Comparison of ENCODE assay signal across 10 cellular contexts in the genomic region with DNA sequence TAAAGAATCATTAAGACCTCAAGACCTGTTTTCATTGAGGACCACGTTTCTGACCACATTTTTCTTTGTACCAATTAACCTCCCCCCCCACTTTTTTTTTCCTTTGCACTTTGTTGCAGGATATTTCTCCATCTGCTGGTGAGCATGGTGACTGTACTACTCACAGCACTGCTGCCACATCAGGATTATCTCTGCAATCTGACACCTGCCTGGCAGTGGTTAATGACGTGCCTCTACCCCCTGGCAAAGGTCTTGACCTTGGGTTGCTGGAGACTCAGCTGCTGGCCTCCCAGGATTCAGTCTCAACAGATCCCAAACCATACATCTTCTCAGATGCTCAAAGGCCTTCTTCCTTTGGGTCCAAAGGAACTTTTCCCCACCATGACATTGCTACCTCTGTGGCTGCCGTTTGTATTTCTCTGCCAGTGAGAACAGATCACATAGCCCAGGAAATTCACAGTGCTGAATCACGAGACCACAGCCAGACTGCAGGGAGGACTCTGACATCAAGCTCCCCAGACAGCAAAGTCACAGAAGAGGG. TPM values are rescaled to one million over a fixed set of nuclear protein-coding genes. Genes with fewer than 3 reads are reported as not detected.
A peak's percentile ranks its signal among the peaks of the same experiment; 100 is the strongest.
DNase-seq lines count a peak whose midpoint lies in the region; ATAC-seq and TF ChIP-seq lines count a peak whose summit lies in the region.
"Had no signal": no experiment of that assay in that cellular context is flagged by ENCODE, and none has a peak within 500 bp of the region (broad histone marks: within the 10 kb centered on the region; RNA-seq: fewer than 3 reads in every experiment).

No MANE protein-coding gene starts in this region.

- no peak overlapping the region for H3K4me3 ChIP-seq in gastroesophageal sphincter
- H3K4me3 ChIP-seq: psoas muscle had no signal

- H3K36me3 Mint-ChIP-seq in T-helper 17 cell (ENCODE audit: low read depth), result no peaks in the 10 kb centered on the region
- peaks cover 50% of the 10 kb centered on the region for H3K36me3 Mint-ChIP-seq in activated naive CD8-positive, alpha-beta T cell treated with anti-CD3 and anti-CD28 coated beads, Interleukin-2, amount 10 ng/mL, durations not matched to agents 7 days and 5 days

- in situ Hi-C loops in G401 (cut with HindIII; ENCODE audit: low sequenced_read_pairs), result no loop called here

- peak; percentile 20 for DNase-seq in activated gamma-delta T cell treated with Interleukin-2 at 50 U/mL for 16 hours
- no peak for DNase-seq in activated gamma-delta T cell (lab: John Stamatoyannopoulos, UW)
- peak in 2 of 3 donors; percentile 17 to 18 for DNase-seq in T-helper 17 cell
- DNase-seq in activated naive CD8-positive, alpha-beta T cell treated with anti-CD3 and anti-CD28 coated beads, Interleukin-2, amount 10 ng/mL, durations not matched to agents 7 days and 5 days, result peak; percentile 46
- peak in 1 of 2 donors; percentile 49 for DNase-seq in stimulated activated naive CD8-positive, alpha-beta T cell treated with anti-CD3 and anti-CD28 coated beads, Interleukin-15, amount 100 ng/mL, for 72 hours
- DNase-seq in G401 (ENCODE audit: low spot score), result no peak
- DNase-seq: NCI-H526, psoas muscle had no signal

- WGBS in gastroesophageal sphincter (ENCODE audit: low coverage in 1 of 2), 2 donors, result 7 to 19% methylated on average over 2 to 3 of the region's 4 CpGs

- no peaks in the 10 kb centered on the region for H3K9me3 ChIP-seq in T-helper 17 cell (ENCODE audit: control insufficient read depth, low read length, poor library complexity, severe bottlenecking)
- H3K9me3 ChIP-seq in gastroesophageal sphincter, result peaks cover 0 to 9% (median 0%) of the 10 kb centered on the region in 3 donors
- H3K9me3 ChIP-seq: psoas muscle had no signal

- peaks cover 5% of the 10 kb centered on the region for H3K9me3 Mint-ChIP-seq in activated naive CD8-positive, alpha-beta T cell treated with anti-CD3 and anti-CD28 coated beads, Interleukin-2, amount 10 ng/mL, durations not matched to agents 7 days and 5 days
- peaks cover 15 to 26% of the 10 kb centered on the region in 2 donors for H3K9me3 Mint-ChIP-seq in stimulated activated naive CD8-positive, alpha-beta T cell treated with anti-CD3 and anti-CD28 coated beads, Interleukin-15, amount 100 ng/mL, for 72 hours

- TF ChIP-seq POLR2A in gastroesophageal sphincter (IDR thresholded peaks at IDR 0.05), result no peak

- POLR2A ChIA-PET in activated naive CD8-positive, alpha-beta T cell treated with anti-CD3 and anti-CD28 coated beads, Interleukin-2, amount 10 ng/mL, durations not matched to agents 7 days and 5 days (lab: Charles Lee), result interaction anchor here (1.0 to 1.9 kb wide), 9 partner anchors 12 to 602 kb away, joined by 3 to 10 read pairs (median 5); partner anchors contain the start of genes ATP5F1E and STX16

- no peak overlapping the region for H3K27ac ChIP-seq in gastroesophageal sphincter
- H3K27ac ChIP-seq: psoas muscle had no signal

- peaks cover 42% of the 10 kb centered on the region for H3K4me1 Mint-ChIP-seq in T-helper 17 cell
- H3K4me1 Mint-ChIP-seq in activated naive CD8-positive, alpha-beta T cell treated with anti-CD3 and anti-CD28 coated beads, Interleukin-2, amount 10 ng/mL, durations not matched to agents 7 days and 5 days, result peaks cover 40% of the 10 kb centered on the region
- H3K4me1 Mint-ChIP-seq in stimulated activated naive CD8-positive, alpha-beta T cell treated with anti-CD3 and anti-CD28 coated beads, Interleukin-15, amount 100 ng/mL, for 72 hours, result peaks cover 48% of the 10 kb centered on the region

- peak overlapping the region; percentile 96 for H3K27ac Mint-ChIP-seq in T-helper 17 cell
- peak overlapping the region; percentile 92 for H3K27ac Mint-ChIP-seq in activated naive CD8-positive, alpha-beta T cell treated with anti-CD3 and anti-CD28 coated beads, Interleukin-2, amount 10 ng/mL, durations not matched to agents 7 days and 5 days
- H3K27ac Mint-ChIP-seq in stimulated activated naive CD8-positive, alpha-beta T cell treated with anti-CD3 and anti-CD28 coated beads, Interleukin-15, amount 100 ng/mL, for 72 hours, result peak overlapping the region; percentile 89 to 90

- no peak for TF ChIP-seq EP300 in gastroesophageal sphincter (IDR thresholded peaks at IDR 0.05)

- no peak for TF ChIP-seq CTCF in gastroesophageal sphincter (IDR thresholded peaks at IDR 0.05)

- peaks cover 76% of the 10 kb centered on the region for H3K27me3 ChIP-seq in gastroesophageal sphincter

- no peaks in the 10 kb centered on the region for H3K36me3 ChIP-seq in gastroesophageal sphincter

- no peaks in the 10 kb centered on the region for H3K4me1 ChIP-seq in gastroesophageal sphincter
- H3K4me1 ChIP-seq: psoas muscle had no signal

- ATAC-seq in T-helper 17 cell, result peak; percentile 72
- ATAC-seq in activated naive CD8-positive, alpha-beta T cell treated with anti-CD3 and anti-CD28 coated beads, Interleukin-2, amount 10 ng/mL, durations not matched to agents 7 days and 5 days (ENCODE audit: low read depth), result peak; percentile 63
- peak; percentile 86 for ATAC-seq in stimulated activated naive CD8-positive, alpha-beta T cell treated with anti-CD3 and anti-CD28 coated beads, Interleukin-15, amount 100 ng/mL, for 72 hours
- ATAC-seq in gastroesophageal sphincter, result no peak
- no peak for ATAC-seq in GM18858 (IDR thresholded peaks at IDR 0.05; ENCODE audit: unreplicated experiment)
- ATAC-seq: psoas muscle had no signal

- H3K4me3 Mint-ChIP-seq in T-helper 17 cell, result peak overlapping the region; percentile 82
- peak overlapping the region; percentile 77 for H3K4me3 Mint-ChIP-seq in activated naive CD8-positive, alpha-beta T cell treated with anti-CD3 and anti-CD28 coated beads, Interleukin-2, amount 10 ng/mL, durations not matched to agents 7 days and 5 days
- peak overlapping the region; percentile 63 to 70 for H3K4me3 Mint-ChIP-seq in stimulated activated naive CD8-positive, alpha-beta T cell treated with anti-CD3 and anti-CD28 coated beads, Interleukin-15, amount 100 ng/mL, for 72 hours

- no peaks in the 10 kb centered on the region for H3K27me3 Mint-ChIP-seq in T-helper 17 cell
- no peaks in the 10 kb centered on the region for H3K27me3 Mint-ChIP-seq in activated naive CD8-positive, alpha-beta T cell treated with anti-CD3 and anti-CD28 coated beads, Interleukin-2, amount 10 ng/mL, durations not matched to agents 7 days and 5 days
- no peaks in the 10 kb centered on the region for H3K27me3 Mint-ChIP-seq in stimulated activated naive CD8-positive, alpha-beta T cell treated with anti-CD3 and anti-CD28 coated beads, Interleukin-15, amount 100 ng/mL, for 72 hours

RNA-seq across cellular contexts. Expression of gene EDN3, which starts 46.6 kb away (rescaled TPM):
- total RNA-seq in T-helper 17 cell, result 1 to 10 TPM in 1 of 2 donors, under 1 TPM in 1; 0.92 to 1.0 TPM
- total RNA-seq in activated naive CD8-positive, alpha-beta T cell treated with anti-CD3 and anti-CD28 coated beads, Interleukin-2, amount 10 ng/mL, durations not matched to agents 7 days and 5 days, result under 1 TPM; 0.17 to 0.39 TPM
- total RNA-seq in gastroesophageal sphincter, result 1 to 10 TPM in 3 of 4 donors, under 1 TPM in 1; 0.40 to 9.7 (median 5.5) TPM
- not detected in 2 replicates for total RNA-seq in G401 (2014; rRNA removed; shearing (Covaris generic))

Comparison
In these comparisons a context has a peak if more than half of its experiments do, and no peak if none do; other contexts are left out.
1. DNase-seq: peak in activated gamma-delta T cell treated with Interleukin-2 at 50 U/mL for 16 hours (single experiment), T-helper 17 cell (2 of 3) and activated naive CD8-positive, alpha-beta T cell treated with anti-CD3 and anti-CD28 coated beads, Interleukin-2, amount 10 ng/mL, durations not matched to agents 7 days and 5 days (single experiment); none in activated gamma-delta T cell (single experiment) and G401 (single experiment).
2. ATAC-seq: peak in T-helper 17 cell (single experiment), activated naive CD8-positive, alpha-beta T cell treated with anti-CD3 and anti-CD28 coated beads, Interleukin-2, amount 10 ng/mL, durations not matched to agents 7 days and 5 days (single experiment) and stimulated activated naive CD8-positive, alpha-beta T cell treated with anti-CD3 and anti-CD28 coated beads, Interleukin-15, amount 100 ng/mL, for 72 hours (single experiment); none in gastroesophageal sphincter (single experiment) and GM18858 (single experiment).
3. Peak in every context shown above with its lines, with median percentiles within 50 percentile points of each other: H3K27ac Mint-ChIP-seq and H3K4me3 Mint-ChIP-seq.